Comparison of ENCODE assay signal across 14 cellular contexts in the genomic region with DNA sequence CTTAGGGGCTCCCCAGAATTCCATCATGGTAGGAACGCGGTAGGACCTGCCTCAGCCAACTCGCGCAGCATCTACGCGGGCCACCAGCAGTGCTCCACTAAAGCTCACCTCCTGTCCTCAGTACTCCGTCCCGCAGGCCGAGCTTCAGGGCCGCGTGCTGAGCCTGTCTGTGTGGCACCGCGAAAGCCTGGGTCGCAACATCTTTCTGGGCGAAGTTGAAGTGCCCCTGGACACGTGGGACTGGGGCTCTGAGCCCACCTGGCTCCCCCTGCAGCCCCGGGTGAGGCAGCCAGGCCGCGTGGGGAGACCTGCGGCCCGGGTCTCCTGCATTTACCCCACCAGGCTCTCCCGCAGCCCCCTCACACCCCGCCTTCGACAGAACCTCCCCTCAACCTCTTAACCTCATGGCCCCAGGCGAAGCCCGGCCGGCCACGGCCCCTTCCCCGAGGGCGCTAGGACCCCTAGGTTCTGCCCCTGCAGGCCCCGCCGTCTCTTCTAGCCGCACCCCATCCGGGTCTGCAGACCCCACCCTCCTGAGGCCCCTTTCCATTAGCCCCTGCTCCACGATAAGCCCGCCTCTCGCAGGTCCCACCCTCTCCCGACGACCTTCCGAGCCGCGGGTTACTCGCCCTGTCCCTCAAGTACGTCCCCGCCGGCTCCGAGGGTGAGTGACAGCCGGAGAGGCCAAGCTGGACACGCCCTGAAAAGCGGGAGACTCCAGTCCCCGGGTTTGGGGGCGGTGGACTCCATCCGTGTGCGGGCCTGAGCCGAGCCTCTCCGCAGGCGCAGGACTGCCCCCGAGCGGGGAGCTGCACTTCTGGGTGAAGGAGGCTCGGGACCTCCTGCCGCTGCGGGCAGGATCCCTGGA. TPM values are rescaled to one million over a fixed set of nuclear protein-coding genes. Genes with fewer than 3 reads are reported as not detected.
DNase-seq lines count a peak whose midpoint lies in the region; ATAC-seq and TF ChIP-seq lines count a peak whose summit lies in the region.
"Had no signal": no experiment of that assay in that cellular context is flagged by ENCODE, and none has a peak within 500 bp of the region (broad histone marks: within the 10 kb centered on the region; RNA-seq: fewer than 3 reads in every experiment).

No MANE protein-coding gene starts in this region.

- H3K27me3 ChIP-seq in hepatocyte: no peaks in the 10 kb centered on the region

- peak overlapping the region; percentile 97 for H3K4me2 ChIP-seq in hepatocyte

- TF ChIP-seq CTCF in hepatocyte (IDR thresholded peaks at IDR 0.05; ENCODE audit: poor library complexity) (peak; percentile 22), progenitor cell of endocrine pancreas (IDR thresholded peaks at IDR 0.05; ENCODE audit: unreplicated experiment) (peak; percentile 20)

- DNase-seq in DMS153 treated with DMSO at 0.1 percent for 48 hours (lab: John Stamatoyannopoulos, UW; ENCODE audit: unreplicated experiment) (peak; percentile 75), astrocyte of the hippocampus (ENCODE audit: low read depth, low spot score) (peak; percentile 67), hepatocyte (ENCODE audit: low spot score) (peak; percentile 79), progenitor cell of endocrine pancreas (ENCODE audit: low spot score, unreplicated experiment) (peak; percentile 57), NCI-H128 (lab: John Stamatoyannopoulos, UW; ENCODE audit: unreplicated experiment) (no peak)
- no peak for DNase-seq in stimulated activated CD4-positive, alpha-beta T cell treated with anti-CD3 and anti-CD28 coated beads, Interleukin-4, amount 100 ng/mL, for 24 hours
- DNase-seq: NCI-H748 treated with DMSO at 0.1 percent for 48 hours had no signal

- no peak overlapping the region for H3K27ac ChIP-seq in hepatocyte

- no peaks in the 10 kb centered on the region for H3K4me1 Mint-ChIP-seq in progenitor cell of endocrine pancreas (ENCODE audit: low read depth)

- ATAC-seq in GM19452 (IDR thresholded peaks at IDR 0.05; ENCODE audit: unreplicated experiment) (no peak), GM19467 (IDR thresholded peaks at IDR 0.05; ENCODE audit: unreplicated experiment) (no peak)
- ATAC-seq: activated naive CD4-positive, alpha-beta T cell treated with anti-CD3 and anti-CD28 coated beads, Interleukin-2, amount 50 U/mL, for 72 hours had no signal

- H3K9me2 ChIP-seq in hepatocyte (replicated peaks; ENCODE audit: insufficient read depth): no peaks in the 10 kb centered on the region

- H3K4me3 Mint-ChIP-seq in progenitor cell of endocrine pancreas (ENCODE audit: low read depth): peak overlapping the region; percentile 62

- H3K79me2 ChIP-seq in hepatocyte: no peaks in the 10 kb centered on the region

- no peaks in the 10 kb centered on the region for H3K9me3 Mint-ChIP-seq in progenitor cell of endocrine pancreas (ENCODE audit: low read depth)
- H3K9me3 Mint-ChIP-seq: activated naive CD4-positive, alpha-beta T cell treated with anti-CD3 and anti-CD28 coated beads, Interleukin-2, amount 50 U/mL, for 72 hours; IgD-negative memory B cell had no signal

- H3K4me3 ChIP-seq in hepatocyte: no peak overlapping the region

- WGBS in hepatocyte (ENCODE audit: low lambda C conversion rate, missing lambda C conversion rate): 17% methylated on average over 52 of the region's 62 CpGs

- no peak overlapping the region for H3K27ac Mint-ChIP-seq in progenitor cell of endocrine pancreas

- no peaks in the 10 kb centered on the region for H4K20me1 ChIP-seq in hepatocyte (ENCODE audit: insufficient read depth, poor library complexity, severe bottlenecking)

- H3K36me3 Mint-ChIP-seq in progenitor cell of endocrine pancreas (ENCODE audit: insufficient read depth): no peaks in the 10 kb centered on the region
- H3K36me3 Mint-ChIP-seq: activated naive CD4-positive, alpha-beta T cell treated with anti-CD3 and anti-CD28 coated beads, Interleukin-2, amount 50 U/mL, for 72 hours; IgD-negative memory B cell had no signal

- H3K4me1 ChIP-seq in hepatocyte (ENCODE audit: insufficient read depth): peaks cover 29% of the 10 kb centered on the region

- H3K36me3 ChIP-seq in hepatocyte (replicated peaks; ENCODE audit: insufficient read depth, low read depth): no peaks in the 10 kb centered on the region

- peaks cover 46% of the 10 kb centered on the region for H3K27me3 Mint-ChIP-seq in progenitor cell of endocrine pancreas
- H3K27me3 Mint-ChIP-seq: IgD-negative memory B cell had no signal

- H3K9me3 ChIP-seq in hepatocyte (ENCODE audit: low read depth): no peaks in the 10 kb centered on the region
- H3K9me3 ChIP-seq: prostate gland had no signal

- H2AFZ ChIP-seq in hepatocyte: peak overlapping the region; percentile 71

RNA-seq across cellular contexts. Expression of a gene that starts 9.1 kb away (rescaled TPM):
- 10.6 and 12.1 TPM in 2 replicates for total RNA-seq in hepatocyte
- 21.7 and 26.2 TPM in 2 replicates for polyA plus RNA-seq in hepatocyte
- 9.4 and 15.5 TPM in 2 replicates for total RNA-seq in progenitor cell of endocrine pancreas
- total RNA-seq: frontal cortex had no signal

RNA-seq across cellular contexts. Expression of a gene that starts 15.9 kb away (rescaled TPM):
- total RNA-seq in hepatocyte (4.3 and 6.3 TPM in 2 replicates), progenitor cell of endocrine pancreas (1.1 and 1.8 TPM in 2 replicates)
- polyA plus RNA-seq in hepatocyte: 20.4 and 24.8 TPM in 2 replicates

RNA-seq across cellular contexts. Expression of a gene that starts 23.7 kb away (rescaled TPM):
- total RNA-seq in hepatocyte (not detected in 2 replicates), progenitor cell of endocrine pancreas (not detected in 2 replicates)
- not detected in 2 replicates for polyA plus RNA-seq in hepatocyte
- total RNA-seq: activated naive CD4-positive, alpha-beta T cell treated with anti-CD3 and anti-CD28 coated beads, Interleukin-2, amount 50 U/mL, for 72 hours; frontal cortex had no signal
- polyA plus RNA-seq: CD14-positive monocyte, IgD-negative memory B cell had no signal

RNA-seq across cellular contexts. Expression of a gene that starts 28.9 kb away (rescaled TPM):
- total RNA-seq in hepatocyte (29.7 and 38.0 TPM in 2 replicates), progenitor cell of endocrine pancreas (37.1 and 38.4 TPM in 2 replicates)
- 55.3 and 57.1 TPM in 2 replicates for polyA plus RNA-seq in hepatocyte

RNA-seq across cellular contexts. Expression of a gene that starts 32.2 kb away (rescaled TPM):
- total RNA-seq in hepatocyte: not detected in 2 replicates
- 0.19 TPM in 1 of 2 replicates, not detected in the other for polyA plus RNA-seq in hepatocyte
- not detected in 2 replicates for total RNA-seq in progenitor cell of endocrine pancreas
- total RNA-seq: activated naive CD4-positive, alpha-beta T cell treated with anti-CD3 and anti-CD28 coated beads, Interleukin-2, amount 50 U/mL, for 72 hours; frontal cortex had no signal
- polyA plus RNA-seq: CD14-positive monocyte, IgD-negative memory B cell had no signal

Comparison
In these comparisons a context has a peak if more than half of its experiments do, and no peak if none do; other contexts are left out.
1. DNase-seq: peak in DMS153 treated with DMSO at 0.1 percent for 48 hours (single experiment), astrocyte of the hippocampus (single experiment), hepatocyte (single experiment) and progenitor cell of endocrine pancreas (single experiment); none in NCI-H128 (single experiment) and stimulated activated CD4-positive, alpha-beta T cell treated with anti-CD3 and anti-CD28 coated beads, Interleukin-4, amount 100 ng/mL, for 24 hours (single experiment).